Comparison of ENCODE assay signal across 10 cellular contexts in genomic region chr1:172658871-172659453, GRCh38. TPM values are rescaled to one million over a fixed set of nuclear protein-coding genes. Genes with fewer than 3 reads are reported as not detected.
A peak's percentile ranks its signal among the peaks of the same experiment; 100 is the strongest.
DNase-seq lines count a peak whose midpoint lies in the region; ATAC-seq, FAIRE-seq and TF ChIP-seq lines count a peak whose summit lies in the region.
"Had no signal": no experiment of that assay in that cellular context is flagged by ENCODE, and none has a peak within 500 bp of the region (broad histone marks: within the 10 kb centered on the region; RNA-seq: fewer than 3 reads in every experiment).

Gene FASLG, plus strand, starts transcription at chr1:172659103. Its CDS starts 99 bp downstream, at chr1:172659202.

- DNase-seq in CD8-positive, alpha-beta memory T cell: peak in 4 of 5 donors; percentile 28 to 67 (median 42)
- peak; percentile 62 to 74 for DNase-seq in activated CD4-positive, alpha-beta T cell treated with anti-CD3 and anti-CD28 coated beads, Interleukin-2, amount 50 U/mL, for 48 hours
- DNase-seq in astrocyte (ENCODE audit: low read depth) (peak; percentile 17), HEK293T (ENCODE audit: extremely low spot score) (no peak), NCI-H69 (lab: John Stamatoyannopoulos, UW) (no peak), NCI-H128 (lab: John Stamatoyannopoulos, UW; ENCODE audit: unreplicated experiment) (no peak)
- peak; percentile 73 for DNase-seq in stimulated activated CD4-positive, alpha-beta T cell treated with anti-CD3 and anti-CD28 coated beads, Interleukin-4, amount 100 ng/mL, for 24 hours
- DNase-seq: BE2C had no signal

- POLR2A ChIA-PET in CD8-positive, alpha-beta memory T cell (lab: Charles Lee): interaction anchor here (0.7 to 1.0 kb wide), 2 partner anchors 15 to 19 kb away, joined by 3 read pairs; no protein-coding TSS in a partner anchor
- POLR2A ChIA-PET in HEK293T (lab: Yijun Ruan, JAX): no interaction called here

- no peak within 1 kb of the TSS for H3K9ac ChIP-seq in astrocyte (ENCODE audit: low read length)

- no peaks in the 10 kb centered on the region for H3K79me2 ChIP-seq in astrocyte (ENCODE audit: insufficient read depth, low read length)

- no peak for TF ChIP-seq CTCF in astrocyte (IDR thresholded peaks at IDR 0.05; ENCODE audit: insufficient read depth, low read depth, low read length)

- peaks cover 53 to 69% (median 64%) of the 10 kb centered on the region in 3 donors for H3K4me1 Mint-ChIP-seq in CD8-positive, alpha-beta memory T cell
- H3K4me1 Mint-ChIP-seq in astrocyte (ENCODE audit: low read depth, unreplicated experiment): peaks cover 15% of the 10 kb centered on the region

- peak within 1 kb of the TSS; percentile 60 for H3K27ac ChIP-seq in CD8-positive, alpha-beta memory T cell (ENCODE audit: low read depth, low read length)
- no peak within 1 kb of the TSS for H3K27ac ChIP-seq in astrocyte (ENCODE audit: low read depth, low read length)

- no peaks in the 10 kb centered on the region for H3K27me3 ChIP-seq in CD8-positive, alpha-beta memory T cell (ENCODE audit: insufficient read depth, low read length, poor library complexity, severe bottlenecking)
- H3K27me3 ChIP-seq in astrocyte (ENCODE audit: insufficient read depth, low read length): no peaks in the 10 kb centered on the region
- H3K27me3 ChIP-seq: BE2C had no signal

- peaks cover 48% of the 10 kb centered on the region for H3K4me1 ChIP-seq in CD8-positive, alpha-beta memory T cell (ENCODE audit: insufficient read depth, low read length)
- peaks cover 19% of the 10 kb centered on the region for H3K4me1 ChIP-seq in astrocyte (ENCODE audit: insufficient read depth, low read length)
- H3K4me1 ChIP-seq: BE2C had no signal

- H3K27ac Mint-ChIP-seq in CD8-positive, alpha-beta memory T cell: peak within 1 kb of the TSS; percentile 74 to 98 (median 96)
- H3K27ac Mint-ChIP-seq in astrocyte (ENCODE audit: unreplicated experiment): no peak within 1 kb of the TSS

- FAIRE-seq in astrocyte (lab: Jason Lieb, UNC): no peak

- no peaks in the 10 kb centered on the region for H3K9me3 Mint-ChIP-seq in CD8-positive, alpha-beta memory T cell
- no peaks in the 10 kb centered on the region for H3K9me3 Mint-ChIP-seq in astrocyte (ENCODE audit: unreplicated experiment)

- H3K36me3 ChIP-seq in CD8-positive, alpha-beta memory T cell (ENCODE audit: insufficient read depth, low read length): no peaks in the 10 kb centered on the region
- H3K36me3 ChIP-seq in astrocyte (ENCODE audit: insufficient read depth, low read length): no peaks in the 10 kb centered on the region
- H3K36me3 ChIP-seq: BE2C had no signal

- H3K9me3 ChIP-seq in CD8-positive, alpha-beta memory T cell (ENCODE audit: low read length): no peaks in the 10 kb centered on the region
- no peaks in the 10 kb centered on the region for H3K9me3 ChIP-seq in astrocyte (ENCODE audit: insufficient read depth, low read depth, low read length)
- H3K9me3 ChIP-seq: BE2C had no signal

- peak within 1 kb of the TSS; percentile 80 to 98 (median 96) for H3K4me3 Mint-ChIP-seq in CD8-positive, alpha-beta memory T cell
- no peak within 1 kb of the TSS for H3K4me3 Mint-ChIP-seq in astrocyte (ENCODE audit: unreplicated experiment)

- peaks cover 3 to 15% (median 4%) of the 10 kb centered on the region in 3 donors for H3K36me3 Mint-ChIP-seq in CD8-positive, alpha-beta memory T cell
- no peaks in the 10 kb centered on the region for H3K36me3 Mint-ChIP-seq in astrocyte (ENCODE audit: low read depth, unreplicated experiment)

- peak within 1 kb of the TSS; percentile 20 for H2AFZ ChIP-seq in astrocyte (ENCODE audit: low read depth, low read length)

- H3K27me3 Mint-ChIP-seq in CD8-positive, alpha-beta memory T cell: peaks cover 0 to 2% of the 10 kb centered on the region in 2 donors
- no peaks in the 10 kb centered on the region for H3K27me3 Mint-ChIP-seq in astrocyte (ENCODE audit: low read depth, unreplicated experiment)

- ATAC-seq in GM18511 (IDR thresholded peaks at IDR 0.05; ENCODE audit: unreplicated experiment): no peak
- ATAC-seq: SK-N-SH treated with all-trans-retinoic acid at 6 μM for 48 hours had no signal

- CTCF ChIA-PET in CD8-positive, alpha-beta memory T cell (lab: Charles Lee): interaction anchor here (0.9 to 4.2 kb wide), 6 partner anchors 9 to 68 kb away, joined by 3 to 29 read pairs (median 4); no protein-coding TSS in a partner anchor
- CTCF ChIA-PET in HEK293T (lab: Yijun Ruan, JAX): no interaction called here

- H3K4me2 ChIP-seq in astrocyte (ENCODE audit: low read length): no peak within 1 kb of the TSS

- H4K20me1 ChIP-seq in astrocyte (ENCODE audit: insufficient read depth, low read length): no peaks in the 10 kb centered on the region

- peak within 1 kb of the TSS; percentile 2 for H3K4me3 ChIP-seq in CD8-positive, alpha-beta memory T cell (ENCODE audit: low read length)
- H3K4me3 ChIP-seq in astrocyte (ENCODE audit: insufficient read depth, low read depth, low read length): no peak within 1 kb of the TSS

TF ChIP-seq in HEK293T, 16 proteins besides CTCF, POLR2A, EP300 and RAD21:
- TF ChIP-seq FOXK2 (IDR thresholded peaks at IDR 0.05): no peak
- no peak for TF ChIP-seq ELF4 (IDR thresholded peaks at IDR 0.05)
- TF ChIP-seq SP1 (IDR thresholded peaks at IDR 0.05): no peak
- TF ChIP-seq HDGF (IDR thresholded peaks at IDR 0.05; ENCODE audit: borderline replicate concordance): no peak
- TF ChIP-seq LEF1 (IDR thresholded peaks at IDR 0.05; ENCODE audit: borderline replicate concordance): no peak
- no peak for TF ChIP-seq ZNF384 (IDR thresholded peaks at IDR 0.05)
- TF ChIP-seq PKNOX1 (IDR thresholded peaks at IDR 0.05): no peak
- TF ChIP-seq TARDBP (IDR thresholded peaks at IDR 0.05): no peak
- no peak for TF ChIP-seq SUZ12 (IDR thresholded peaks at IDR 0.05)
- TF ChIP-seq NFRKB (IDR thresholded peaks at IDR 0.05): no peak
- TF ChIP-seq ARNT (IDR thresholded peaks at IDR 0.05): no peak
- TF ChIP-seq L3MBTL2 (conservative IDR thresholded peaks at IDR 0.05): no peak
- TF ChIP-seq FOXA1 (IDR thresholded peaks at IDR 0.05): no peak
- no peak for TF ChIP-seq BHLHE40 (IDR thresholded peaks at IDR 0.05; ENCODE audit: borderline replicate concordance)
TF ChIP-seq in HEK293T: peak in this region for 0.

RNA-seq across cellular contexts. Expression of gene FASLG, which starts in this region (rescaled TPM):
- 10 to 100 TPM; 45.8 to 46.6 TPM for total RNA-seq in CD8-positive, alpha-beta memory T cell
- polyA plus RNA-seq in CD8-positive, alpha-beta memory T cell: 10.6 TPM
- not detected in 2 replicates for total RNA-seq in astrocyte

Comparison
In these comparisons a context has a peak if more than half of its experiments do, and no peak if none do; other contexts are left out.
1. RNA of gene FASLG (total RNA-seq): 45.8 to 46.6 TPM in CD8-positive, alpha-beta memory T cell; not detected in astrocyte; every median in the first group is over 10 times any median in the second.
2. Peak in DNase-seq in astrocyte; RNA of the gene not detected or under 1 TPM.
3. DNase-seq: peak in CD8-positive, alpha-beta memory T cell (4 of 5), activated CD4-positive, alpha-beta T cell treated with anti-CD3 and anti-CD28 coated beads, Interleukin-2, amount 50 U/mL, for 48 hours (2 of 2) and stimulated activated CD4-positive, alpha-beta T cell treated with anti-CD3 and anti-CD28 coated beads, Interleukin-4, amount 100 ng/mL, for 24 hours (single experiment); none in HEK293T (single experiment), NCI-H69 (single experiment) and NCI-H128 (single experiment).